24 cellular contexts compared by ENCODE assay signal in the genomic region with DNA sequence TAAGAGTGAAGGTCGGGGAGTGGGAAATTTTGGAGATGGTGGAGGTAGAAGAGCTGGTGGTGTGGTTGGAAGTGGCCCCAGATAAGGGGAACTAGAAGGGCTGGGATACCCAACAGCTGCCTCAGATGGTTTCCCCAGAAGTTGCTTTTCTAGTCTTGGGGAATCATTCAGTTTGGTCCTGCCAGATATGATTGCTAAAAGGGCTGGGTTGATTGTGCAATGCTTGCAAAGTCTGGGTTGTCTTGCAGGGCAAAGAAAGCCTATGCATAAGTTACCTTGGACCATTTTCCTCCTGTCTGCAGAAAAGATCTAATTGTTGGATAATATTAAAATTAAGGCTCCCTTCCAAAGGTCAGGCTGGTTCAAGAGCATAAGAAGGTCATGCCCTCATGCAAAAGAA.
"Had no signal": no experiment of that assay in that cellular context is flagged by ENCODE, and none has a peak within 500 bp of the region (broad histone marks: within the 10 kb centered on the region; RNA-seq: fewer than 3 reads in every experiment).

No MANE protein-coding gene starts in this region.

- ATAC-seq: activated CD8-positive, alpha-beta memory T cell treated with anti-CD3 and anti-CD28 coated beads, Interleukin-2, amount 10 ng/mL, durations not matched to agents 7 days and 5 days; activated T-helper 17 cell treated with anti-CD3 and anti-CD28 coated beads, Interleukin-2, amount 50 U/mL, for 72 hours; WTC11 had no signal

- DNase-seq: activated CD4-positive, alpha-beta T cell treated with anti-CD3 and anti-CD28 coated beads for 48 hours; activated CD4-positive, alpha-beta T cell treated with anti-CD3 and anti-CD28 coated beads, Interleukin-2, amount 50 U/mL, for 48 hours; activated CD4-positive, CD25-positive, alpha-beta regulatory T cell treated with anti-CD3 and anti-CD28 coated beads, Interleukin-2, amount 50 U/mL, for 72 hours; activated CD8-positive, alpha-beta memory T cell treated with anti-CD3 and anti-CD28 coated beads, Interleukin-2, amount 10 ng/mL, durations not matched to agents 7 days and 5 days; activated gamma-delta T cell; activated naive CD4-positive, alpha-beta T cell treated with anti-CD3 and anti-CD28 coated beads for 36 hours; activated T-cell treated with anti-CD3 and anti-CD28 coated beads, Interleukin-2, amount 50 U/mL, for 48 hours; amygdala; cortex of kidney; Karpas-422; MM.1S; NCI-H1092 treated with DMSO at 0.1 percent for 48 hours; NCI-H1417 treated with DMSO at 0.1 percent for 48 hours; NCI-H1694; NCI-H2029; NCI-H2107; NCI-H2171 treated with DMSO at 0.1 percent for 48 hours; NCI-H226; NCI-H526 treated with DMSO at 0.1 percent for 48 hours; NCI-H82; SJCRH30; SK-N-SH had no signal
